Comparison of ENCODE assay signal across 9 cellular contexts in genomic region chr4:80266902-80267380, GRCh38. TPM values are rescaled to one million over a fixed set of nuclear protein-coding genes. Genes with fewer than 3 reads are reported as not detected.
DNase-seq lines count a peak whose midpoint lies in the region; ATAC-seq and TF ChIP-seq lines count a peak whose summit lies in the region.
"Had no signal": no experiment of that assay in that cellular context is flagged by ENCODE, and none has a peak within 500 bp of the region (broad histone marks: within the 10 kb centered on the region; RNA-seq: fewer than 3 reads in every experiment).

No MANE protein-coding gene starts in this region.

- no peaks in the 10 kb centered on the region for H3K9me3 ChIP-seq in esophagus (ENCODE audit: control insufficient read depth in 2 of 2, insufficient read depth in 1 of 2, low read depth in 1 of 2, low read length in 1 of 2)
- H3K9me3 ChIP-seq in neuronal stem cell (replicated peaks in 1 of 2; ENCODE audit: control insufficient read depth in 2 of 2, insufficient read depth in 1 of 2, low read depth in 1 of 2, low read length in 2 of 2): no peaks in the 10 kb centered on the region

- peak overlapping the region; percentile 84 for H3K18ac ChIP-seq in neuronal stem cell (ENCODE audit: low read length)

- no peak overlapping the region for H2BK5ac ChIP-seq in neuronal stem cell (ENCODE audit: low read length)

- H3K4me1 Mint-ChIP-seq in natural killer cell treated with Interleukin-12 subunit alpha and Interleukin-12 subunit beta and Interleukin-15 and Interleukin-18, amount 100 ng/mL, for 72 hours (ENCODE audit: low read depth in 2 of 2): peaks cover 5 to 6% of the 10 kb centered on the region in 2 donors
- peaks cover 0 to 12% of the 10 kb centered on the region in 2 donors for H3K4me1 Mint-ChIP-seq in natural killer cell
- peaks cover 14% of the 10 kb centered on the region for H3K4me1 Mint-ChIP-seq in activated T-helper 2 cell treated with anti-CD3 and anti-CD28 coated beads, Interferon-gamma antibody, Interleukin-2, Interleukin-4, amounts not matched to agents 10 μg/mL and 5 μg/mL and 100 μg/mL, durations not matched to agents 14 hours and 24 hours and 36 hours (ENCODE audit: low read depth)

- H3K36me3 ChIP-seq in esophagus (ENCODE audit: control insufficient read depth in 2 of 2, insufficient read depth in 2 of 2, low read length in 1 of 2): no peaks in the 10 kb centered on the region
- H3K36me3 ChIP-seq in neuronal stem cell (replicated peaks in 1 of 2; ENCODE audit: control insufficient read depth in 2 of 2, insufficient read depth in 2 of 2, low read length in 2 of 2): no peaks in the 10 kb centered on the region

- WGBS in esophagus, 2 donors: 5% methylated on average over 24 to 25 of the region's 25 CpGs
- no CpG with 5 or more reads among the region's 25 CpGs for WGBS in neuronal stem cell (ENCODE audit: extremely low coverage in 2 of 2, insufficient read length in 2 of 2, insufficient replicate concordance in 1 of 2), 2 donors

- H3K14ac ChIP-seq in neuronal stem cell (ENCODE audit: low read length): peak overlapping the region; percentile 74

- peak overlapping the region; percentile 13 for H3K4me3 Mint-ChIP-seq in natural killer cell treated with Interleukin-12 subunit alpha and Interleukin-12 subunit beta and Interleukin-15 and Interleukin-18, amount 100 ng/mL, for 72 hours
- no peak overlapping the region for H3K4me3 Mint-ChIP-seq in natural killer cell
- no peak overlapping the region for H3K4me3 Mint-ChIP-seq in activated T-helper 2 cell treated with anti-CD3 and anti-CD28 coated beads, Interferon-gamma antibody, Interleukin-2, Interleukin-4, amounts not matched to agents 10 μg/mL and 5 μg/mL and 100 μg/mL, durations not matched to agents 14 hours and 24 hours and 36 hours (ENCODE audit: low read depth)

- H3K4me1 ChIP-seq in esophagus (ENCODE audit: control insufficient read depth in 2 of 2, insufficient read depth in 2 of 2, low read length in 1 of 2) (peaks cover 0 to 11% of the 10 kb centered on the region in 2 donors), neuronal stem cell (ENCODE audit: control insufficient read depth in 2 of 2, insufficient read depth in 1 of 2, low read depth in 1 of 2, low read length in 2 of 2) (peaks cover 7 to 22% of the 10 kb centered on the region in 2 donors)

- no peak overlapping the region for H2AK5ac ChIP-seq in neuronal stem cell (ENCODE audit: low read depth, low read length)

- intact Hi-C loops in natural killer cell (cut with micrococcal nuclease): no loop called here
- intact Hi-C loops in activated T-helper 2 cell treated with anti-CD3 and anti-CD28 coated beads, Interferon-gamma antibody, Interleukin-2, Interleukin-4, amounts not matched to agents 10 μg/mL and 5 μg/mL and 100 μg/mL, durations not matched to agents 14 hours and 24 hours and 36 hours (cut with micrococcal nuclease): loop anchor here (2.0 to 10.0 kb wide), 2 partner anchors 64 to 768 kb away; partner anchors contain the start of gene BMP3

- no peak overlapping the region for H4K91ac ChIP-seq in neuronal stem cell (ENCODE audit: low read depth, low read length, poor library complexity)

- peak overlapping the region; percentile 66 for H3K9ac ChIP-seq in neuronal stem cell (ENCODE audit: low read depth, low read length, poor library complexity)

- H2BK120ac ChIP-seq in neuronal stem cell (ENCODE audit: low read depth, low read length): no peak overlapping the region

- peak overlapping the region; percentile 2 to 24 for H3K4me3 ChIP-seq in esophagus (ENCODE audit: low read depth in 1 of 2, low read length in 2 of 2)
- H3K4me3 ChIP-seq in neuronal stem cell (ENCODE audit: low read length in 2 of 2): peak overlapping the region; percentile 34 to 76

- H4K8ac ChIP-seq in neuronal stem cell (ENCODE audit: low read depth, low read length): no peak overlapping the region

- H3K27ac Mint-ChIP-seq in natural killer cell treated with Interleukin-12 subunit alpha and Interleukin-12 subunit beta and Interleukin-15 and Interleukin-18, amount 100 ng/mL, for 72 hours: no peak overlapping the region
- H3K27ac Mint-ChIP-seq in natural killer cell: no peak overlapping the region
- H3K27ac Mint-ChIP-seq in activated T-helper 2 cell treated with anti-CD3 and anti-CD28 coated beads, Interferon-gamma antibody, Interleukin-2, Interleukin-4, amounts not matched to agents 10 μg/mL and 5 μg/mL and 100 μg/mL, durations not matched to agents 14 hours and 24 hours and 36 hours: no peak overlapping the region
- H3K27ac Mint-ChIP-seq: activated naive CD4-positive, alpha-beta T cell treated with anti-CD3 and anti-CD28 coated beads, Interleukin-2, amount 50 U/mL, for 72 hours had no signal

- H3K27ac ChIP-seq in esophagus (ENCODE audit: low read depth in 2 of 2, low read length in 1 of 2): no peak overlapping the region
- no peak overlapping the region for H3K27ac ChIP-seq in neuronal stem cell (replicated peaks; ENCODE audit: low read length)

- H3K27me3 ChIP-seq in esophagus (ENCODE audit: control insufficient read depth in 1 of 2, insufficient read depth in 2 of 2, low read length in 2 of 2) (peaks cover 13 to 23% of the 10 kb centered on the region in 2 donors), neuronal stem cell (ENCODE audit: control insufficient read depth in 3 of 3, insufficient read depth in 3 of 3, low read depth in 1 of 3, low read length in 3 of 3) (peaks cover 43 to 85% (median 75%) of the 10 kb centered on the region in 3 experiments)

- H3K4ac ChIP-seq in neuronal stem cell (ENCODE audit: low read length): no peak overlapping the region

- H3K79me1 ChIP-seq in neuronal stem cell (ENCODE audit: low read depth, low read length): no peaks in the 10 kb centered on the region

- no peak for DNase-seq in natural killer cell treated with Interleukin-12 subunit alpha and Interleukin-12 subunit beta and Interleukin-15 and Interleukin-18, amount 100 ng/mL, for 72 hours (ENCODE audit: low spot score)
- DNase-seq in natural killer cell: no peak
- peak; percentile 32 for DNase-seq in SK-N-DZ (ENCODE audit: low spot score)
- no peak for DNase-seq in neuronal stem cell (ENCODE audit: low spot score)
- DNase-seq in HuH-7 (ENCODE audit: low spot score): no peak
- DNase-seq in activated T-helper 2 cell treated with anti-CD3 and anti-CD28 coated beads, Interferon-gamma antibody, Interleukin-2, Interleukin-4, amounts not matched to agents 10 μg/mL and 5 μg/mL and 100 μg/mL, durations not matched to agents 14 hours and 24 hours and 36 hours (ENCODE audit: low spot score): no peak

- peak overlapping the region; percentile 92 for H3K4me2 ChIP-seq in neuronal stem cell (ENCODE audit: insufficient read depth, low read length, poor library complexity, severe bottlenecking)

- no peak overlapping the region for H2BK12ac ChIP-seq in neuronal stem cell (ENCODE audit: low read length)

- peak overlapping the region; percentile 70 for H3K23ac ChIP-seq in neuronal stem cell (ENCODE audit: low read depth, low read length, poor library complexity)

- ATAC-seq in natural killer cell treated with Interleukin-12 subunit alpha and Interleukin-12 subunit beta and Interleukin-15 and Interleukin-18, amount 100 ng/mL, for 72 hours: peak in 1 of 2 donors; percentile 28
- ATAC-seq in natural killer cell: no peak
- no peak for ATAC-seq in HG03460 (IDR thresholded peaks at IDR 0.05; ENCODE audit: unreplicated experiment)

- no peak overlapping the region for H2BK15ac ChIP-seq in neuronal stem cell (ENCODE audit: low read length)

- peaks cover 54 to 61% of the 10 kb centered on the region in 2 donors for H3K27me3 Mint-ChIP-seq in natural killer cell treated with Interleukin-12 subunit alpha and Interleukin-12 subunit beta and Interleukin-15 and Interleukin-18, amount 100 ng/mL, for 72 hours
- H3K27me3 Mint-ChIP-seq in natural killer cell (ENCODE audit: low read depth in 2 of 2): peaks cover 75 to 95% of the 10 kb centered on the region in 2 donors
- H3K27me3 Mint-ChIP-seq in activated T-helper 2 cell treated with anti-CD3 and anti-CD28 coated beads, Interferon-gamma antibody, Interleukin-2, Interleukin-4, amounts not matched to agents 10 μg/mL and 5 μg/mL and 100 μg/mL, durations not matched to agents 14 hours and 24 hours and 36 hours (ENCODE audit: low read depth): peaks cover 83% of the 10 kb centered on the region

- H2AFZ ChIP-seq in neuronal stem cell (ENCODE audit: low read length): peak overlapping the region; percentile 91

- TF ChIP-seq CTCF in natural killer cell (IDR thresholded peaks at IDR 0.05): no peak

- no peaks in the 10 kb centered on the region for H3K36me3 Mint-ChIP-seq in natural killer cell treated with Interleukin-12 subunit alpha and Interleukin-12 subunit beta and Interleukin-15 and Interleukin-18, amount 100 ng/mL, for 72 hours
- H3K36me3 Mint-ChIP-seq in natural killer cell: no peaks in the 10 kb centered on the region
- H3K36me3 Mint-ChIP-seq in activated T-helper 2 cell treated with anti-CD3 and anti-CD28 coated beads, Interferon-gamma antibody, Interleukin-2, Interleukin-4, amounts not matched to agents 10 μg/mL and 5 μg/mL and 100 μg/mL, durations not matched to agents 14 hours and 24 hours and 36 hours (ENCODE audit: low read depth): no peaks in the 10 kb centered on the region

- no peaks in the 10 kb centered on the region for H3K9me3 Mint-ChIP-seq in natural killer cell treated with Interleukin-12 subunit alpha and Interleukin-12 subunit beta and Interleukin-15 and Interleukin-18, amount 100 ng/mL, for 72 hours
- H3K9me3 Mint-ChIP-seq in natural killer cell: no peaks in the 10 kb centered on the region
- no peaks in the 10 kb centered on the region for H3K9me3 Mint-ChIP-seq in activated T-helper 2 cell treated with anti-CD3 and anti-CD28 coated beads, Interferon-gamma antibody, Interleukin-2, Interleukin-4, amounts not matched to agents 10 μg/mL and 5 μg/mL and 100 μg/mL, durations not matched to agents 14 hours and 24 hours and 36 hours
- H3K9me3 Mint-ChIP-seq: activated naive CD4-positive, alpha-beta T cell treated with anti-CD3 and anti-CD28 coated beads, Interleukin-2, amount 50 U/mL, for 72 hours had no signal

RNA-seq across cellular contexts. Expression of gene FGF5, which starts 0.5 kb away (rescaled TPM):
- not detected for total RNA-seq in natural killer cell treated with Interleukin-12 subunit alpha and Interleukin-12 subunit beta and Interleukin-15 and Interleukin-18, amount 100 ng/mL, for 72 hours
- total RNA-seq in natural killer cell: under 1 TPM in 2 of 3 donors, not detected in 1; 0.09 TPM
- polyA plus RNA-seq in SK-N-DZ (2014; cell fraction: cytosol; rRNA removed): 0.06 and 0.09 TPM in 2 replicates
- not detected in 2 replicates for polyA plus RNA-seq in SK-N-DZ (2014; cell fraction: nucleus; rRNA removed)
- polyA plus RNA-seq in esophagus: under 1 TPM; 0.01 to 0.04 TPM
- not detected for polyA plus RNA-seq in neuronal stem cell (2013, experiment 1 of 2)
- polyA plus RNA-seq in neuronal stem cell (2013, experiment 2 of 2): not detected
- 0.02 TPM in 1 of 2 replicates, not detected in the other for total RNA-seq in activated T-helper 2 cell treated with anti-CD3 and anti-CD28 coated beads, Interferon-gamma antibody, Interleukin-2, Interleukin-4, amounts not matched to agents 10 μg/mL and 5 μg/mL and 100 μg/mL, durations not matched to agents 14 hours and 24 hours and 36 hours
- total RNA-seq: activated naive CD4-positive, alpha-beta T cell treated with anti-CD3 and anti-CD28 coated beads, Interleukin-2, amount 50 U/mL, for 72 hours had no signal
